ENCODE assay signal across 1 cellular context in the genomic region with DNA sequence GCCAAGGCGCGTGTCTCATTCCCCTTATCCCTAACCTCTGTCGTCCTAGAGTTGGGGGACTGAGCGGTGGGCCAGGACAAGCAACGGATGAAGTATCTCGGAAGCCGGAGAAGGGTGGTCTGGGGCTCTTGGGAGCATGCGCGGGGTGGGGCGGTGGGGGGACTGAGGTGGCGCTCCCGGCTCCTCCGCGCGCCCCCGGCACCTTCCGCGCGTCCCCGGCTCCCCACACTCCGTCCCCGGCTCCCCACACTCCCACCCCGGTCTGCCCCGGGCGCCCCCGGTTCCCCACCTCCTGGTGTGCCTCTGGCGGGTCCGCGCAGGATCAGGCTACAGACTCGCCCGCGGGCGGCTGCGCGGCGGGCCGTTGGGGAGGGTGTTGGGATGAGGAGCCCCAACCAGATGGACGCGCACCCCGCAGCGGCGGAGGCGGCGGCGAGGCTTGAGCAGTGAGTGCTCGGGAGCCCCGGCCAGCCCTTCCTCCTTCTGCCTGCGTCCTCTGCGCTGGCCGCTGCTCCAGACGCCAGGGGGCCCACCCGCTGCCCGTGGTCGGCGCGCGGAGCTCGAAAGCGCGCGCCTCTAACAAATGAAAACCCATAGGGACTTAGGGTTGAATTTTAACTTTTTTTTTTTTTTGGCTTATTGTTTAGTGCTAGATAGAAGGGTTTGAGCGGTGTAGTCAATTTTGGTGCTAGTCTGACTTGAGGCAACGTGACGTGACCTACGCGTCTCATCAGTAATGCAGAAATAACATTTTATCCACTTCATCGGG.
TF ChIP-seq lines count a peak whose summit lies in the region.

No MANE protein-coding gene starts in this region.

TF ChIP-seq in HepG2, 621 proteins besides CTCF, POLR2A, EP300 and RAD21 (continued from another document and continues in another):
- TF ChIP-seq, protein P1, sequence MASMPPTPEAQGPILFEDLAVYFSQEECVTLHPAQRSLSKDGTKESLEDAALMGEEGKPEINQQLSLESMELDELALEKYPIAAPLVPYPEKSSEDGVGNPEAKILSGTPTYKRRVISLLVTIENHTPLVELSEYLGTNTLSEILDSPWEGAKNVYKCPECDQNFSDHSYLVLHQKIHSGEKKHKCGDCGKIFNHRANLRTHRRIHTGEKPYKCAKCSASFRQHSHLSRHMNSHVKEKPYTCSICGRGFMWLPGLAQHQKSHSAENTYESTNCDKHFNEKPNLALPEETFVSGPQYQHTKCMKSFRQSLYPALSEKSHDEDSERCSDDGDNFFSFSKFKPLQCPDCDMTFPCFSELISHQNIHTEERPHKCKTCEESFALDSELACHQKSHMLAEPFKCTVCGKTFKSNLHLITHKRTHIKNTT (CRISPR knock-in tag; IDR thresholded peaks at IDR 0.05), result no peak
- TF ChIP-seq ZNF160 (CRISPR knock-in tag; IDR thresholded peaks at IDR 0.05) (peak; percentile 53; the same call in 1 of the 2 replicates), ZFYVE20 (CRISPR knock-in tag; IDR thresholded peaks at IDR 0.05; ENCODE audit: borderline replicate concordance, low read depth) (no peak), NR3C1 (CRISPR knock-in tag; IDR thresholded peaks at IDR 0.05) (no peak), MEIS2 (CRISPR knock-in tag; IDR thresholded peaks at IDR 0.05) (peak; percentile 50; the same call in 1 of the 2 replicates), PAWR (CRISPR knock-in tag; IDR thresholded peaks at IDR 0.05; ENCODE audit: borderline replicate concordance) (no peak), ARNT2 (CRISPR knock-in tag; IDR thresholded peaks at IDR 0.05; ENCODE audit: low read depth) (peak; percentile 68; the same call in 1 of the 2 replicates), ZC3H13 (CRISPR knock-in tag; IDR thresholded peaks at IDR 0.05) (no peak), HNRNPK (IDR thresholded peaks at IDR 0.05; ENCODE audit: low read depth, low read length, poor library complexity, severe bottlenecking) (peak; percentile 87), MXI1 (IDR thresholded peaks at IDR 0.05; ENCODE audit: borderline replicate concordance, low read depth, low read length) (no peak), TOPORS (CRISPR knock-in tag; IDR thresholded peaks at IDR 0.05) (no peak), SP140L (CRISPR knock-in tag; IDR thresholded peaks at IDR 0.05; ENCODE audit: borderline replicate concordance) (no peak), KAT8 (CRISPR knock-in tag; IDR thresholded peaks at IDR 0.05) (peak; percentile 74; the same call in 1 of the 2 replicates), FIP1L1 (IDR thresholded peaks at IDR 0.05; ENCODE audit: borderline replicate concordance, insufficient read depth, low read depth, low read length) (no peak), ZNF343 (CRISPR knock-in tag; IDR thresholded peaks at IDR 0.05) (no peak), ZNF138 (CRISPR knock-in tag; IDR thresholded peaks at IDR 0.05; ENCODE audit: low read depth) (no peak), ZEB1 (IDR thresholded peaks at IDR 0.05; ENCODE audit: insufficient replicate concordance, low read depth) (no peak), ZBTB42 (CRISPR knock-in tag; IDR thresholded peaks at IDR 0.05) (no peak), HMGA1 (CRISPR knock-in tag; conservative IDR thresholded peaks at IDR 0.05) (no peak), YEATS2 (CRISPR knock-in tag; IDR thresholded peaks at IDR 0.05; ENCODE audit: borderline replicate concordance) (peak; percentile 17; the same call in 1 of the 2 replicates), CAMTA2 (CRISPR knock-in tag; IDR thresholded peaks at IDR 0.05; ENCODE audit: borderline replicate concordance) (no peak), ZNF879 (CRISPR knock-in tag; IDR thresholded peaks at IDR 0.05) (no peak), POLR2AphosphoS5 (IDR thresholded peaks at IDR 0.05; ENCODE audit: low read depth, low read length) (no peak), ZNF235 (CRISPR knock-in tag; IDR thresholded peaks at IDR 0.05; ENCODE audit: borderline replicate concordance) (no peak), CHD4 (IDR thresholded peaks at IDR 0.05; ENCODE audit: borderline replicate concordance, low read length) (no peak), ZNF251 (CRISPR knock-in tag; IDR thresholded peaks at IDR 0.05) (no peak), FOXK1 (CRISPR knock-in tag; IDR thresholded peaks at IDR 0.05; ENCODE audit: borderline replicate concordance, low read depth) (no peak; the same call in 1 of the 2 replicates), PAF1 (CRISPR knock-in tag; IDR thresholded peaks at IDR 0.05) (no peak), ZNF10 (CRISPR knock-in tag; IDR thresholded peaks at IDR 0.05; ENCODE audit: borderline replicate concordance, low read depth) (no peak), TMF1 (CRISPR knock-in tag; IDR thresholded peaks at IDR 0.05; ENCODE audit: low read depth) (no peak), NRL (CRISPR knock-in tag; IDR thresholded peaks at IDR 0.05; ENCODE audit: borderline replicate concordance) (peak; percentile 85; the same call in 1 of the 2 replicates)
- TF ChIP-seq, protein P2, sequence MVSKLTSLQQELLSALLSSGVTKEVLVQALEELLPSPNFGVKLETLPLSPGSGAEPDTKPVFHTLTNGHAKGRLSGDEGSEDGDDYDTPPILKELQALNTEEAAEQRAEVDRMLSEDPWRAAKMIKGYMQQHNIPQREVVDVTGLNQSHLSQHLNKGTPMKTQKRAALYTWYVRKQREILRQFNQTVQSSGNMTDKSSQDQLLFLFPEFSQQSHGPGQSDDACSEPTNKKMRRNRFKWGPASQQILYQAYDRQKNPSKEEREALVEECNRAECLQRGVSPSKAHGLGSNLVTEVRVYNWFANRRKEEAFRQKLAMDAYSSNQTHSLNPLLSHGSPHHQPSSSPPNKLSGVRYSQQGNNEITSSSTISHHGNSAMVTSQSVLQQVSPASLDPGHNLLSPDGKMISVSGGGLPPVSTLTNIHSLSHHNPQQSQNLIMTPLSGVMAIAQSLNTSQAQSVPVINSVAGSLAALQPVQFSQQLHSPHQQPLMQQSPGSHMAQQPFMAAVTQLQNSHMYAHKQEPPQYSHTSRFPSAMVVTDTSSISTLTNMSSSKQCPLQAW (CRISPR knock-in tag; IDR thresholded peaks at IDR 0.05), result no peak; the same call in 1 of the 2 replicates
- TF ChIP-seq, protein P3, sequence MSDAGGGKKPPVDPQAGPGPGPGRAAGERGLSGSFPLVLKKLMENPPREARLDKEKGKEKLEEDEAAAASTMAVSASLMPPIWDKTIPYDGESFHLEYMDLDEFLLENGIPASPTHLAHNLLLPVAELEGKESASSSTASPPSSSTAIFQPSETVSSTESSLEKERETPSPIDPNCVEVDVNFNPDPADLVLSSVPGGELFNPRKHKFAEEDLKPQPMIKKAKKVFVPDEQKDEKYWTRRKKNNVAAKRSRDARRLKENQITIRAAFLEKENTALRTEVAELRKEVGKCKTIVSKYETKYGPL (CRISPR knock-in tag; IDR thresholded peaks at IDR 0.05), result no peak
- TF ChIP-seq, protein P4, sequence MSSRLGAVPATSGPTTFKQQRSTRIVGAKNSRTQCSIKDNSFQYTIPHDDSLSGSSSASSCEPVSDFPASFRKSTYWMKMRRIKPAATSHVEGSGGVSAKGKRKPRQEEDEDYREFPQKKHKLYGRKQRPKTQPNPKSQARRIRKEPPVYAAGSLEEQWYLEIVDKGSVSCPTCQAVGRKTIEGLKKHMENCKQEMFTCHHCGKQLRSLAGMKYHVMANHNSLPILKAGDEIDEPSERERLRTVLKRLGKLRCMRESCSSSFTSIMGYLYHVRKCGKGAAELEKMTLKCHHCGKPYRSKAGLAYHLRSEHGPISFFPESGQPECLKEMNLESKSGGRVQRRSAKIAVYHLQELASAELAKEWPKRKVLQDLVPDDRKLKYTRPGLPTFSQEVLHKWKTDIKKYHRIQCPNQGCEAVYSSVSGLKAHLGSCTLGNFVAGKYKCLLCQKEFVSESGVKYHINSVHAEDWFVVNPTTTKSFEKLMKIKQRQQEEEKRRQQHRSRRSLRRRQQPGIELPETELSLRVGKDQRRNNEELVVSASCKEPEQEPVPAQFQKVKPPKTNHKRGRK (CRISPR knock-in tag; IDR thresholded peaks at IDR 0.05), result 0 out of 2 replicates have a peak, but pooled peaks have one; percentile 50
- TF ChIP-seq, protein P5, sequence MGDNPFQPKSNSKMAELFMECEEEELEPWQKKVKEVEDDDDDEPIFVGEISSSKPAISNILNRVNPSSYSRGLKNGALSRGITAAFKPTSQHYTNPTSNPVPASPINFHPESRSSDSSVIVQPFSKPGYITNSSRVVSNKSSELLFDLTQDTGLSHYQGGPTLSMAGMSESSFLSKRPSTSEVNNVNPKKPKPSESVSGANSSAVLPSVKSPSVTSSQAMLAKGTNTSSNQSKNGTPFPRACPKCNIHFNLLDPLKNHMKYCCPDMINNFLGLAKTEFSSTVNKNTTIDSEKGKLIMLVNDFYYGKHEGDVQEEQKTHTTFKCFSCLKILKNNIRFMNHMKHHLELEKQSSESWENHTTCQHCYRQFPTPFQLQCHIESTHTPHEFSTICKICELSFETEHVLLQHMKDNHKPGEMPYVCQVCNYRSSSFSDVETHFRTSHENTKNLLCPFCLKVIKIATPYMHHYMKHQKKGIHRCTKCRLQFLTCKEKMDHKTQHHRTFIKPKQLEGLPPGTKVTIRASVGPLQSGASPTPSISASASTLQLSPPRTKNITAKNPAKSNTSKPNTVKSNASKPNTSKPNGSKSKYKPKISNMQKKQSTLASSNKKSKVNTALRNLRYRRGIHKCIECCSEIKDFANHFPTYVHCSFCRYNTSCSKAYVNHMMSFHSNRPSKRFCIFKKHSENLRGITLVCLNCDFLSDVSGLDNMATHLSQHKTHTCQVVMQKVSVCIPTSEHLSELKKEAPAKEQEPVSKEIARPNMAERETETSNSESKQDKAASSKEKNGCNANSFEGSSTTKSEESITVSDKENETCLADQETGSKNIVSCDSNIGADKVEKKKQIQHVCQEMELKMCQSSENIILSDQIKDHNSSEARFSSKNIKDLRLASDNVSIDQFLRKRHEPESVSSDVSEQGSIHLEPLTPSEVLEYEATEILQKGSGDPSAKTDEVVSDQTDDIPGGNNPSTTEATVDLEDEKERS (CRISPR knock-in tag; IDR thresholded peaks at IDR 0.05), result no peak
- TF ChIP-seq, protein P6, sequence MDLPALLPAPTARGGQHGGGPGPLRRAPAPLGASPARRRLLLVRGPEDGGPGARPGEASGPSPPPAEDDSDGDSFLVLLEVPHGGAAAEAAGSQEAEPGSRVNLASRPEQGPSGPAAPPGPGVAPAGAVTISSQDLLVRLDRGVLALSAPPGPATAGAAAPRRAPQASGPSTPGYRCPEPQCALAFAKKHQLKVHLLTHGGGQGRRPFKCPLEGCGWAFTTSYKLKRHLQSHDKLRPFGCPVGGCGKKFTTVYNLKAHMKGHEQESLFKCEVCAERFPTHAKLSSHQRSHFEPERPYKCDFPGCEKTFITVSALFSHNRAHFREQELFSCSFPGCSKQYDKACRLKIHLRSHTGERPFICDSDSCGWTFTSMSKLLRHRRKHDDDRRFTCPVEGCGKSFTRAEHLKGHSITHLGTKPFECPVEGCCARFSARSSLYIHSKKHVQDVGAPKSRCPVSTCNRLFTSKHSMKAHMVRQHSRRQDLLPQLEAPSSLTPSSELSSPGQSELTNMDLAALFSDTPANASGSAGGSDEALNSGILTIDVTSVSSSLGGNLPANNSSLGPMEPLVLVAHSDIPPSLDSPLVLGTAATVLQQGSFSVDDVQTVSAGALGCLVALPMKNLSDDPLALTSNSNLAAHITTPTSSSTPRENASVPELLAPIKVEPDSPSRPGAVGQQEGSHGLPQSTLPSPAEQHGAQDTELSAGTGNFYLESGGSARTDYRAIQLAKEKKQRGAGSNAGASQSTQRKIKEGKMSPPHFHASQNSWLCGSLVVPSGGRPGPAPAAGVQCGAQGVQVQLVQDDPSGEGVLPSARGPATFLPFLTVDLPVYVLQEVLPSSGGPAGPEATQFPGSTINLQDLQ (CRISPR knock-in tag; IDR thresholded peaks at IDR 0.05), result no peak
- TF ChIP-seq, protein P7, sequence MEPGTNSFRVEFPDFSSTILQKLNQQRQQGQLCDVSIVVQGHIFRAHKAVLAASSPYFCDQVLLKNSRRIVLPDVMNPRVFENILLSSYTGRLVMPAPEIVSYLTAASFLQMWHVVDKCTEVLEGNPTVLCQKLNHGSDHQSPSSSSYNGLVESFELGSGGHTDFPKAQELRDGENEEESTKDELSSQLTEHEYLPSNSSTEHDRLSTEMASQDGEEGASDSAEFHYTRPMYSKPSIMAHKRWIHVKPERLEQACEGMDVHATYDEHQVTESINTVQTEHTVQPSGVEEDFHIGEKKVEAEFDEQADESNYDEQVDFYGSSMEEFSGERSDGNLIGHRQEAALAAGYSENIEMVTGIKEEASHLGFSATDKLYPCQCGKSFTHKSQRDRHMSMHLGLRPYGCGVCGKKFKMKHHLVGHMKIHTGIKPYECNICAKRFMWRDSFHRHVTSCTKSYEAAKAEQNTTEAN (CRISPR knock-in tag; conservative IDR thresholded peaks at IDR 0.05), result no peak
- TF ChIP-seq, protein P8, sequence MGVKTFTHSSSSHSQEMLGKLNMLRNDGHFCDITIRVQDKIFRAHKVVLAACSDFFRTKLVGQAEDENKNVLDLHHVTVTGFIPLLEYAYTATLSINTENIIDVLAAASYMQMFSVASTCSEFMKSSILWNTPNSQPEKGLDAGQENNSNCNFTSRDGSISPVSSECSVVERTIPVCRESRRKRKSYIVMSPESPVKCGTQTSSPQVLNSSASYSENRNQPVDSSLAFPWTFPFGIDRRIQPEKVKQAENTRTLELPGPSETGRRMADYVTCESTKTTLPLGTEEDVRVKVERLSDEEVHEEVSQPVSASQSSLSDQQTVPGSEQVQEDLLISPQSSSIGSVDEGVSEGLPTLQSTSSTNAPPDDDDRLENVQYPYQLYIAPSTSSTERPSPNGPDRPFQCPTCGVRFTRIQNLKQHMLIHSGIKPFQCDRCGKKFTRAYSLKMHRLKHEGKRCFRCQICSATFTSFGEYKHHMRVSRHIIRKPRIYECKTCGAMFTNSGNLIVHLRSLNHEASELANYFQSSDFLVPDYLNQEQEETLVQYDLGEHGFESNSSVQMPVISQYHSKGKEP (CRISPR knock-in tag; IDR thresholded peaks at IDR 0.05), result no peak
- TF ChIP-seq, protein P9, sequence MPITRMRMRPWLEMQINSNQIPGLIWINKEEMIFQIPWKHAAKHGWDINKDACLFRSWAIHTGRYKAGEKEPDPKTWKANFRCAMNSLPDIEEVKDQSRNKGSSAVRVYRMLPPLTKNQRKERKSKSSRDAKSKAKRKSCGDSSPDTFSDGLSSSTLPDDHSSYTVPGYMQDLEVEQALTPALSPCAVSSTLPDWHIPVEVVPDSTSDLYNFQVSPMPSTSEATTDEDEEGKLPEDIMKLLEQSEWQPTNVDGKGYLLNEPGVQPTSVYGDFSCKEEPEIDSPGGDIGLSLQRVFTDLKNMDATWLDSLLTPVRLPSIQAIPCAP (CRISPR knock-in tag; IDR thresholded peaks at IDR 0.05; ENCODE audit: low read depth), result no peak
